ENCODE assay signal across 8 cellular contexts in the genomic region with DNA sequence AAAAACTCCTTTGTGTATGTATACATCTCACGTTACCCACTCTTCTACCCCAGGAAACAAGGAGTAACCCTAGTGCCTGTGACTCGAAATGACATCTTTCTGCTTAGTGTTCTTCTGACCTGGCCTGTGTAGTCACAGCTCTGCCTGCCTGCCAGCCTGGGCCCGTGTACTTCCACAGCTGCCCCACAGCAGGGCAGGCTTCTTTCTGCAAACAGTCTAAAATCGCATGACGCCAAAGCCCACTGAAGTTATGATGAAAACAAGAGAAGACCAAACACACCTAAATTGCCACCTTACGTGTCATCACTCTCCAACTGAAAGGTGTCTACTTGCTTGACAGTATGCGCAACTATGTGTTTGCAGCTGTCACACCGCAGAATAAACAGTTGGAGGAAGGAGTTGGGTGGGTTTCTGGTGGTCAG. TPM values are rescaled to one million over a fixed set of nuclear protein-coding genes. Genes with fewer than 3 reads are reported as not detected.
DNase-seq lines count a peak whose midpoint lies in the region; ATAC-seq and TF ChIP-seq lines count a peak whose summit lies in the region.

No MANE protein-coding gene starts in this region.

- no peak for ATAC-seq in GM21723 (IDR thresholded peaks at IDR 0.05; ENCODE audit: unreplicated experiment)

- H3K9me3 Mint-ChIP-seq in endothelial cell (ENCODE audit: unreplicated experiment) (no peaks in the 10 kb centered on the region), type B pancreatic cell (no peaks in the 10 kb centered on the region)

- H3K4me3 Mint-ChIP-seq in endothelial cell (ENCODE audit: unreplicated experiment) (peak overlapping the region; percentile 30), type B pancreatic cell (peak overlapping the region; percentile 89)

- H3K27ac Mint-ChIP-seq in endothelial cell (ENCODE audit: unreplicated experiment), result no peak overlapping the region
- peak overlapping the region; percentile 65 for H3K27ac Mint-ChIP-seq in type B pancreatic cell

- peak overlapping the region; percentile 26 for H3K27ac ChIP-seq in mesodermal cell (ENCODE audit: low read depth, low read length, severe bottlenecking)

- H3K36me3 ChIP-seq in mesodermal cell (ENCODE audit: control insufficient read depth, insufficient read depth, low read length), result no peaks in the 10 kb centered on the region

- DNase-seq in AG20443 (ENCODE audit: low spot score) (peak; percentile 54), HPDE6-E6E7 (ENCODE audit: extremely low spot score) (peak; percentile 21), SHP77 (lab: John Stamatoyannopoulos, UW) (peak; percentile 58 to 71), endothelial cell (ENCODE audit: low spot score) (peak; percentile 10), type B pancreatic cell (ENCODE audit: extremely low spot score, unreplicated experiment) (no peak), NCI-H187 (lab: John Stamatoyannopoulos, UW) (no peak)

- TF ChIP-seq CTCF in endothelial cell (IDR thresholded peaks at IDR 0.05; ENCODE audit: unreplicated experiment) (no peak), type B pancreatic cell (conservative IDR thresholded peaks at IDR 0.05) (peak; percentile 60)

- H3K4me1 Mint-ChIP-seq in endothelial cell (ENCODE audit: unreplicated experiment) (peaks cover 24% of the 10 kb centered on the region), type B pancreatic cell (ENCODE audit: unreplicated experiment) (peaks cover 14% of the 10 kb centered on the region)

- peak overlapping the region; percentile 61 for H3K4me3 ChIP-seq in mesodermal cell (ENCODE audit: extremely low read depth, insufficient read depth, low read length, poor library complexity, severe bottlenecking)

- peaks cover 5% of the 10 kb centered on the region for H3K36me3 Mint-ChIP-seq in endothelial cell (ENCODE audit: low read depth, unreplicated experiment)
- H3K36me3 Mint-ChIP-seq in type B pancreatic cell, result no peaks in the 10 kb centered on the region

- H3K9me3 ChIP-seq in mesodermal cell (ENCODE audit: control insufficient read depth, low read length), result no peaks in the 10 kb centered on the region

- H3K4me1 ChIP-seq in mesodermal cell (ENCODE audit: control insufficient read depth, insufficient read depth, low read length, poor library complexity, severe bottlenecking), result no peaks in the 10 kb centered on the region

- peaks cover 17% of the 10 kb centered on the region for H3K27me3 Mint-ChIP-seq in endothelial cell (ENCODE audit: unreplicated experiment)
- H3K27me3 Mint-ChIP-seq in type B pancreatic cell, result peaks cover 16% of the 10 kb centered on the region

- 38 to 45% methylated on average over 7 to 8 of the region's 8 CpGs for WGBS in mesodermal cell (ENCODE audit: insufficient coverage in 2 of 2), 2 experiments

RNA-seq across cellular contexts. Expression of gene GAREM1, which starts 1.5 kb away (rescaled TPM):
- 1.2 TPM for total RNA-seq in endothelial cell (ENCODE audit: unreplicated experiment)
- 7.8 TPM for polyA plus RNA-seq in mesodermal cell (2013, experiment 1 of 2)
- 6.2 TPM for polyA plus RNA-seq in mesodermal cell (2013, experiment 2 of 2)
- 17.8 and 20.7 TPM in 2 replicates for total RNA-seq in type B pancreatic cell (ENCODE audit: low replicate concordance)

Comparison
In these comparisons a context has a peak if more than half of its experiments do, and no peak if none do; other contexts are left out.
1. DNase-seq: peak in AG20443 (single experiment), HPDE6-E6E7 (single experiment), SHP77 (2 of 2) and endothelial cell (single experiment); none in type B pancreatic cell (single experiment) and NCI-H187 (0 of 2).